Comparison of ENCODE assay signal across 2 cellular contexts in genomic region chr15:96064351-96064756, GRCh38.
TF ChIP-seq lines count a peak whose summit lies in the region.

No MANE protein-coding gene starts in this region.

TF ChIP-seq in H1, 55 proteins besides CTCF, POLR2A, EP300 and RAD21 (continued from another document):
- TF ChIP-seq E2F6 (IDR thresholded peaks at IDR 0.05) (peak; percentile 61), CEBPB (IDR thresholded peaks at IDR 0.05; ENCODE audit: low read depth, low read length) (peak; percentile 86), SIX5 (IDR thresholded peaks at IDR 0.05; ENCODE audit: low read depth, low read length) (no peak), PHF8 (conservative IDR thresholded peaks at IDR 0.05; ENCODE audit: low read depth, low read length) (no peak), NANOG (IDR thresholded peaks at IDR 0.05; ENCODE audit: insufficient read depth, low read depth, low read length, poor library complexity, severe bottlenecking) (no peak), TBP (IDR thresholded peaks at IDR 0.05; ENCODE audit: low read depth, low read length) (no peak), HDAC2 (IDR thresholded peaks at IDR 0.05; ENCODE audit: borderline replicate concordance in 1 of 2, low read depth in 2 of 2, low read length in 2 of 2) (no peak), CHD1 (IDR thresholded peaks at IDR 0.05; ENCODE audit: low read depth, low read length) (no peak), KDM4A (IDR thresholded peaks at IDR 0.05; ENCODE audit: low read depth, low read length, severe bottlenecking) (no peak), SP2 (IDR thresholded peaks at IDR 0.05; ENCODE audit: low read length) (no peak), BACH1 (IDR thresholded peaks at IDR 0.05; ENCODE audit: low read length) (no peak), CREB1 (IDR thresholded peaks at IDR 0.05) (0 out of 2 replicates have a peak, but pooled peaks have one; percentile 14)
- TF ChIP-seq, protein P1, sequence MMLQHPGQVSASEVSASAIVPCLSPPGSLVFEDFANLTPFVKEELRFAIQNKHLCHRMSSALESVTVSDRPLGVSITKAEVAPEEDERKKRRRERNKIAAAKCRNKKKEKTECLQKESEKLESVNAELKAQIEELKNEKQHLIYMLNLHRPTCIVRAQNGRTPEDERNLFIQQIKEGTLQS (IDR thresholded peaks at IDR 0.05; ENCODE audit: insufficient read depth, low read depth, low read length), result no peak
TF ChIP-seq in H1: peak in this region for 4.

TF ChIP-seq in HepG2, 621 proteins besides CTCF, POLR2A, EP300 and RAD21 (continued from another document):
- TF ChIP-seq, protein P2, sequence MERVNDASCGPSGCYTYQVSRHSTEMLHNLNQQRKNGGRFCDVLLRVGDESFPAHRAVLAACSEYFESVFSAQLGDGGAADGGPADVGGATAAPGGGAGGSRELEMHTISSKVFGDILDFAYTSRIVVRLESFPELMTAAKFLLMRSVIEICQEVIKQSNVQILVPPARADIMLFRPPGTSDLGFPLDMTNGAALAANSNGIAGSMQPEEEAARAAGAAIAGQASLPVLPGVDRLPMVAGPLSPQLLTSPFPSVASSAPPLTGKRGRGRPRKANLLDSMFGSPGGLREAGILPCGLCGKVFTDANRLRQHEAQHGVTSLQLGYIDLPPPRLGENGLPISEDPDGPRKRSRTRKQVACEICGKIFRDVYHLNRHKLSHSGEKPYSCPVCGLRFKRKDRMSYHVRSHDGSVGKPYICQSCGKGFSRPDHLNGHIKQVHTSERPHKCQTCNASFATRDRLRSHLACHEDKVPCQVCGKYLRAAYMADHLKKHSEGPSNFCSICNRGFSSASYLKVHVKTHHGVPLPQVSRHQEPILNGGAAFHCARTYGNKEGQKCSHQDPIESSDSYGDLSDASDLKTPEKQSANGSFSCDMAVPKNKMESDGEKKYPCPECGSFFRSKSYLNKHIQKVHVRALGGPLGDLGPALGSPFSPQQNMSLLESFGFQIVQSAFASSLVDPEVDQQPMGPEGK (CRISPR knock-in tag; IDR thresholded peaks at IDR 0.05), result peak; percentile 63
- TF ChIP-seq, protein P3, sequence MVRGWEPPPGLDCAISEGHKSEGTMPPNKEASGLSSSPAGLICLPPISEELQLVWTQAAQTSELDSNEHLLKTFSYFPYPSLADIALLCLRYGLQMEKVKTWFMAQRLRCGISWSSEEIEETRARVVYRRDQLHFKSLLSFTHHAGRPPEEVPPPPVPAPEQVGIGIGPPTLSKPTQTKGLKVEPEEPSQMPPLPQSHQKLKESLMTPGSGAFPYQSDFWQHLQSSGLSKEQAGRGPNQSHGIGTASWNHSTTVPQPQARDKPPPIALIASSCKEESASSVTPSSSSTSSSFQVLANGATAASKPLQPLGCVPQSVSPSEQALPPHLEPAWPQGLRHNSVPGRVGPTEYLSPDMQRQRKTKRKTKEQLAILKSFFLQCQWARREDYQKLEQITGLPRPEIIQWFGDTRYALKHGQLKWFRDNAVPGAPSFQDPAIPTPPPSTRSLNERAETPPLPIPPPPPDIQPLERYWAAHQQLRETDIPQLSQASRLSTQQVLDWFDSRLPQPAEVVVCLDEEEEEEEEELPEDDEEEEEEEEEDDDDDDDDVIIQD (CRISPR knock-in tag; IDR thresholded peaks at IDR 0.05; ENCODE audit: low read depth), result no peak
- 0 out of 2 replicates have a peak, but pooled peaks have one; percentile 28 for TF ChIP-seq PHF21A (CRISPR knock-in tag; IDR thresholded peaks at IDR 0.05)
- TF ChIP-seq ZNF670 (CRISPR knock-in tag; IDR thresholded peaks at IDR 0.05; ENCODE audit: borderline replicate concordance), result no peak
- TF ChIP-seq FOXA1 (IDR thresholded peaks at IDR 0.05), result no peak
- 0 out of 2 replicates have a peak, but pooled peaks have one; percentile 21 for TF ChIP-seq FOXA1 (CRISPR knock-in tag; IDR thresholded peaks at IDR 0.05)
- no peak for TF ChIP-seq ZNF333 (CRISPR knock-in tag; IDR thresholded peaks at IDR 0.05; ENCODE audit: borderline replicate concordance)
- no peak for TF ChIP-seq THAP8 (CRISPR knock-in tag; IDR thresholded peaks at IDR 0.05; ENCODE audit: borderline replicate concordance)
- TF ChIP-seq FOXA3 (CRISPR knock-in tag; IDR thresholded peaks at IDR 0.05), result 0 out of 2 replicates have a peak, but pooled peaks have one; percentile 8
- TF ChIP-seq SOX6 (IDR thresholded peaks at IDR 0.05), result no peak
- TF ChIP-seq SOX6 (CRISPR knock-in tag; IDR thresholded peaks at IDR 0.05), result peak; percentile 45; the same call in 1 of the 2 replicates
- no peak for TF ChIP-seq KAT8 (CRISPR knock-in tag; IDR thresholded peaks at IDR 0.05)
- peak; percentile 30; the same call in 1 of the 2 replicates for TF ChIP-seq CEBPB (IDR thresholded peaks at IDR 0.05; ENCODE audit: borderline replicate concordance, low read depth, low read length)
- TF ChIP-seq, protein P4, sequence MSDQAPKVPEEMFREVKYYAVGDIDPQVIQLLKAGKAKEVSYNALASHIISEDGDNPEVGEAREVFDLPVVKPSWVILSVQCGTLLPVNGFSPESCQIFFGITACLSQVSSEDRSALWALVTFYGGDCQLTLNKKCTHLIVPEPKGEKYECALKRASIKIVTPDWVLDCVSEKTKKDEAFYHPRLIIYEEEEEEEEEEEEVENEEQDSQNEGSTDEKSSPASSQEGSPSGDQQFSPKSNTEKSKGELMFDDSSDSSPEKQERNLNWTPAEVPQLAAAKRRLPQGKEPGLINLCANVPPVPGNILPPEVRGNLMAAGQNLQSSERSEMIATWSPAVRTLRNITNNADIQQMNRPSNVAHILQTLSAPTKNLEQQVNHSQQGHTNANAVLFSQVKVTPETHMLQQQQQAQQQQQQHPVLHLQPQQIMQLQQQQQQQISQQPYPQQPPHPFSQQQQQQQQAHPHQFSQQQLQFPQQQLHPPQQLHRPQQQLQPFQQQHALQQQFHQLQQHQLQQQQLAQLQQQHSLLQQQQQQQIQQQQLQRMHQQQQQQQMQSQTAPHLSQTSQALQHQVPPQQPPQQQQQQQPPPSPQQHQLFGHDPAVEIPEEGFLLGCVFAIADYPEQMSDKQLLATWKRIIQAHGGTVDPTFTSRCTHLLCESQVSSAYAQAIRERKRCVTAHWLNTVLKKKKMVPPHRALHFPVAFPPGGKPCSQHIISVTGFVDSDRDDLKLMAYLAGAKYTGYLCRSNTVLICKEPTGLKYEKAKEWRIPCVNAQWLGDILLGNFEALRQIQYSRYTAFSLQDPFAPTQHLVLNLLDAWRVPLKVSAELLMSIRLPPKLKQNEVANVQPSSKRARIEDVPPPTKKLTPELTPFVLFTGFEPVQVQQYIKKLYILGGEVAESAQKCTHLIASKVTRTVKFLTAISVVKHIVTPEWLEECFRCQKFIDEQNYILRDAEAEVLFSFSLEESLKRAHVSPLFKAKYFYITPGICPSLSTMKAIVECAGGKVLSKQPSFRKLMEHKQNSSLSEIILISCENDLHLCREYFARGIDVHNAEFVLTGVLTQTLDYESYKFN (CRISPR knock-in tag; conservative IDR thresholded peaks at IDR 0.05), result peak; percentile 30; the same call in 1 of the 2 replicates
- no peak for TF ChIP-seq ZNF124 (CRISPR knock-in tag; IDR thresholded peaks at IDR 0.05)
